Comparison of ENCODE assay signal across 33 cellular contexts in the genomic region with DNA sequence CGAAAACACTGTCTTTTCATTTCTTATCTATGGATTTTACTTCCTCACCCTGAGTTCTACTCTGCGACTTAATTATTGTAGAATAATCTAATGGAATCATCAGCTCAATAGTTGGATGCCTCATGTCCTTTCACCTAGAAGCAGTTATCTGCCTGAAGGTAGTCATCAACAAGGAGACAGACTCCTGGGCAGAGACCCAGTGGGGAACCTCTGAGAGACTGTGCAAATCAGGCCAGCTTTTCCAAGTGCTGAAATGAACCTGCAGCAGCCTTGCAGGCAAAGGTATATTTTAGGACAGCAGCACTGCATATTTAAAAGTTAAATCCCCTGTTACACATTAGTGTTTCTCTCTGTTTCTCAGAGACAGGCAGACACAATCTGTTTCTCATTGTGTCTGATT.
"Had no signal": no experiment of that assay in that cellular context is flagged by ENCODE, and none has a peak within 500 bp of the region (broad histone marks: within the 10 kb centered on the region; RNA-seq: fewer than 3 reads in every experiment).

No MANE protein-coding gene starts in this region.

- H3K27ac ChIP-seq: ascending aorta, breast epithelium, cardiac muscle cell, coronary artery, dorsolateral prefrontal cortex, gastroesophageal sphincter, heart right ventricle had no signal

- H3K9me3 ChIP-seq: ascending aorta, breast epithelium, gastroesophageal sphincter, heart right ventricle had no signal

- H3K36me3 Mint-ChIP-seq: activated CD4-positive, alpha-beta memory T cell treated with anti-CD3 and anti-CD28 coated beads for 36 hours; activated CD8-positive, alpha-beta memory T cell treated with anti-CD3 and anti-CD28 coated beads, Interleukin-2, amount 10 ng/mL, durations not matched to agents 7 days and 5 days; activated naive CD4-positive, alpha-beta T cell treated with anti-CD3 and anti-CD28 coated beads, Interleukin-2, amount 50 U/mL, for 24 hours; activated naive CD8-positive, alpha-beta T cell treated with anti-CD3 and anti-CD28 coated beads for 36 hours; brain had no signal

- H3K9me3 Mint-ChIP-seq: activated CD4-positive, alpha-beta T cell treated with anti-CD3 and anti-CD28 coated beads, Interleukin-2, amount 10 ng/mL, durations not matched to agents 24 days and 14 days; activated naive CD4-positive, alpha-beta T cell treated with anti-CD3 and anti-CD28 coated beads for 36 hours; activated naive CD4-positive, alpha-beta T cell treated with anti-CD3 and anti-CD28 coated beads, Interleukin-2, amount 50 U/mL, for 24 hours; activated naive CD8-positive, alpha-beta T cell treated with anti-CD3 and anti-CD28 coated beads for 36 hours; activated T-helper 1 cell treated with anti-CD3 and anti-CD28 coated beads, Interleukin-12 subunit alpha, Interleukin-12 subunit beta, Interleukin-2, Interleukin-4 antibody, amounts not matched to agents 30 ng/mL and 10 ng/mL and 1 ng/mL, durations not matched to agents 14 hours and 24 hours and 36 hours; activated T-helper 2 cell treated with anti-CD3 and anti-CD28 coated beads, Interferon-gamma antibody, Interleukin-2, Interleukin-4, amounts not matched to agents 10 μg/mL and 5 μg/mL and 100 μg/mL, durations not matched to agents 14 hours and 24 hours and 36 hours; dendritic cell treated with granulocyte-macrophage colony-stimulating factor and Interleukin-4, amounts not matched to agents 40 ng/mL and 50 ng/mL, for 4 days had no signal

- H3K4me3 Mint-ChIP-seq: activated CD4-positive, alpha-beta memory T cell treated with anti-CD3 and anti-CD28 coated beads for 36 hours; activated CD4-positive, alpha-beta T cell treated with anti-CD3 and anti-CD28 coated beads for 36 hours; activated CD4-positive, alpha-beta T cell treated with anti-CD3 and anti-CD28 coated beads, Interleukin-2, amount 10 ng/mL, durations not matched to agents 24 days and 14 days; activated CD8-positive, alpha-beta memory T cell treated with anti-CD3 and anti-CD28 coated beads, Interleukin-2, amount 10 ng/mL, durations not matched to agents 7 days and 5 days; activated CD8-positive, alpha-beta T cell treated with anti-CD3 and anti-CD28 coated beads, Interleukin-2, amount 10 ng/mL, durations not matched to agents 7 days and 5 days; activated naive CD4-positive, alpha-beta T cell treated with anti-CD3 and anti-CD28 coated beads for 36 hours; activated naive CD4-positive, alpha-beta T cell treated with anti-CD3 and anti-CD28 coated beads, Interleukin-2, amount 50 U/mL, for 24 hours; activated naive CD8-positive, alpha-beta T cell treated with anti-CD3 and anti-CD28 coated beads for 36 hours; activated naive CD8-positive, alpha-beta T cell treated with anti-CD3 and anti-CD28 coated beads, Interleukin-2, amount 50 U/mL, for 24 hours; activated T-helper 1 cell treated with anti-CD3 and anti-CD28 coated beads, Interleukin-12 subunit alpha, Interleukin-12 subunit beta, Interleukin-2, Interleukin-4 antibody, amounts not matched to agents 30 ng/mL and 10 ng/mL and 1 ng/mL, durations not matched to agents 14 hours and 24 hours and 36 hours; brain; dendritic cell treated with granulocyte-macrophage colony-stimulating factor and Interleukin-4, amounts not matched to agents 40 ng/mL and 50 ng/mL, for 4 days; endodermal cell had no signal

- H3K4me1 ChIP-seq: ascending aorta, breast epithelium had no signal

- H3K27me3 ChIP-seq: ascending aorta, breast epithelium, cardiac muscle cell, dorsolateral prefrontal cortex, gastroesophageal sphincter, heart right ventricle had no signal

- ATAC-seq: activated CD4-positive, alpha-beta T cell treated with anti-CD3 and anti-CD28 coated beads for 36 hours; activated CD8-positive, alpha-beta memory T cell treated with anti-CD3 and anti-CD28 coated beads, Interleukin-2, amount 10 ng/mL, durations not matched to agents 7 days and 5 days; activated CD8-positive, alpha-beta T cell treated with anti-CD3 and anti-CD28 coated beads, Interleukin-2, amount 10 ng/mL, durations not matched to agents 7 days and 5 days; activated naive CD8-positive, alpha-beta T cell treated with anti-CD3 and anti-CD28 coated beads, Interleukin-2, amount 50 U/mL, for 24 hours; esophagus mucosa; gastroesophageal sphincter; heart right ventricle had no signal

- H3K4me1 Mint-ChIP-seq: activated CD4-positive, alpha-beta T cell treated with anti-CD3 and anti-CD28 coated beads for 36 hours; activated CD4-positive, alpha-beta T cell treated with anti-CD3 and anti-CD28 coated beads, Interleukin-2, amount 10 ng/mL, durations not matched to agents 24 days and 14 days; activated CD8-positive, alpha-beta memory T cell treated with anti-CD3 and anti-CD28 coated beads, Interleukin-2, amount 10 ng/mL, durations not matched to agents 7 days and 5 days; activated naive CD4-positive, alpha-beta T cell treated with anti-CD3 and anti-CD28 coated beads, Interleukin-2, amount 50 U/mL, for 24 hours; activated naive CD8-positive, alpha-beta T cell treated with anti-CD3 and anti-CD28 coated beads for 36 hours; activated naive CD8-positive, alpha-beta T cell treated with anti-CD3 and anti-CD28 coated beads, Interleukin-2, amount 50 U/mL, for 24 hours; endodermal cell had no signal

- H3K36me3 ChIP-seq: ascending aorta, breast epithelium, cardiac muscle cell, gastroesophageal sphincter, heart right ventricle had no signal

- DNase-seq: activated CD4-positive, alpha-beta memory T cell treated with anti-CD3 and anti-CD28 coated beads for 36 hours; activated CD4-positive, alpha-beta T cell treated with anti-CD3 and anti-CD28 coated beads for 36 hours; activated CD4-positive, alpha-beta T cell treated with anti-CD3 and anti-CD28 coated beads, Interleukin-2, amount 10 ng/mL, durations not matched to agents 24 days and 14 days; activated CD4-positive, CD25-positive, alpha-beta regulatory T cell; activated CD4-positive, CD25-positive, alpha-beta regulatory T cell treated with anti-CD3 and anti-CD28 coated beads, Interleukin-2, amount 50 U/mL, for 72 hours; activated CD8-positive, alpha-beta memory T cell treated with anti-CD3 and anti-CD28 coated beads, Interleukin-2, amount 10 ng/mL, durations not matched to agents 7 days and 5 days; activated CD8-positive, alpha-beta memory T cell treated with anti-CD3 and anti-CD28 coated beads, Interleukin-2, amount 50 U/mL, for 4 hours; activated CD8-positive, alpha-beta T cell treated with anti-CD3 and anti-CD28 coated beads, Interleukin-2, amount 10 ng/mL, durations not matched to agents 7 days and 5 days; activated effector memory CD4-positive, alpha-beta T cell treated with anti-CD3 and anti-CD28 coated beads, Interleukin-2, amount 50 U/mL, for 16 hours; activated naive CD4-positive, alpha-beta T cell treated with anti-CD3 and anti-CD28 coated beads for 36 hours; activated naive CD8-positive, alpha-beta T cell treated with anti-CD3 and anti-CD28 coated beads for 36 hours; activated naive CD8-positive, alpha-beta T cell treated with anti-CD3 and anti-CD28 coated beads, Interleukin-2, amount 50 U/mL, for 24 hours; activated T-cell treated with anti-CD3 and anti-CD28 coated beads, Interleukin-2, amount 50 U/mL, for 1 hour; activated T-cell treated with anti-CD3 and anti-CD28 coated beads, Interleukin-2, amount 50 U/mL, for 48 hours; central memory CD4-positive, alpha-beta T cell; cerebellar nuclear complex; dorsolateral prefrontal cortex; effector memory CD4-positive, alpha-beta T cell; endodermal cell; foreskin melanocyte; heart right ventricle; T-helper 2 cell had no signal

- H3K27ac Mint-ChIP-seq: activated CD4-positive, alpha-beta memory T cell treated with anti-CD3 and anti-CD28 coated beads for 36 hours; activated CD4-positive, alpha-beta T cell treated with anti-CD3 and anti-CD28 coated beads for 36 hours; activated CD4-positive, alpha-beta T cell treated with anti-CD3 and anti-CD28 coated beads, Interleukin-2, amount 10 ng/mL, durations not matched to agents 24 days and 14 days; activated CD8-positive, alpha-beta memory T cell treated with anti-CD3 and anti-CD28 coated beads, Interleukin-2, amount 10 ng/mL, durations not matched to agents 7 days and 5 days; activated CD8-positive, alpha-beta T cell treated with anti-CD3 and anti-CD28 coated beads, Interleukin-2, amount 10 ng/mL, durations not matched to agents 7 days and 5 days; activated naive CD4-positive, alpha-beta T cell treated with anti-CD3 and anti-CD28 coated beads for 36 hours; activated naive CD4-positive, alpha-beta T cell treated with anti-CD3 and anti-CD28 coated beads, Interleukin-2, amount 50 U/mL, for 24 hours; activated naive CD8-positive, alpha-beta T cell treated with anti-CD3 and anti-CD28 coated beads for 36 hours; activated naive CD8-positive, alpha-beta T cell treated with anti-CD3 and anti-CD28 coated beads, Interleukin-2, amount 50 U/mL, for 24 hours; activated T-helper 1 cell treated with anti-CD3 and anti-CD28 coated beads, Interleukin-12 subunit alpha, Interleukin-12 subunit beta, Interleukin-2, Interleukin-4 antibody, amounts not matched to agents 30 ng/mL and 10 ng/mL and 1 ng/mL, durations not matched to agents 14 hours and 24 hours and 36 hours; activated T-helper 2 cell treated with anti-CD3 and anti-CD28 coated beads, Interferon-gamma antibody, Interleukin-2, Interleukin-4, amounts not matched to agents 10 μg/mL and 5 μg/mL and 100 μg/mL, durations not matched to agents 14 hours and 24 hours and 36 hours; brain; dendritic cell treated with granulocyte-macrophage colony-stimulating factor and Interleukin-4, amounts not matched to agents 40 ng/mL and 50 ng/mL, for 4 days; endodermal cell had no signal

- H3K4me3 ChIP-seq: ascending aorta, breast epithelium, cardiac muscle cell, coronary artery, dorsolateral prefrontal cortex, gastroesophageal sphincter, heart right ventricle had no signal
